ENCODE assay signal across 28 cellular contexts in the genomic region with DNA sequence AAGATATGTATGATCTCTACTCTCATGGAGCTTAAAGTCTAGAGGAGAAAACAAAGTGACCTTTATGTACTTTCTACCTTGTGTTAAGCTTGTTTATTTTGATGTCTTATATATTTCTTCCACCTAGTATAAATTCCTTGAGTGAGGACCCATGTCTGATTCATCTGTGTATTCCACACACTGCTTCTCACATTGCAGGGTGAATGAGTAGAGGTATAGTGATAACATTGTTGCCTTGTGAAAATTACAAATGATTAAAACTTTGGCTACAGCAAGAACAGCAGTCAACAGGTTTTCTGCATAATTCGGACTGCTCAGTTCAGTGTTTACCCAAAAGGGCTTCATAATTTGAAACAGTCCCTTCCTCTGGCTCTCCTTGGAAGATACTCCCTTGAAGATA. TPM values are rescaled to one million over a fixed set of nuclear protein-coding genes. Genes with fewer than 3 reads are reported as not detected.
"Had no signal": no experiment of that assay in that cellular context is flagged by ENCODE, and none has a peak within 500 bp of the region (broad histone marks: within the 10 kb centered on the region; RNA-seq: fewer than 3 reads in every experiment).

No MANE protein-coding gene starts in this region.

- H3K9me3 ChIP-seq: left ventricle myocardium inferior, neutrophil, right atrium auricular region, right lobe of liver, thyroid gland, upper lobe of right lung had no signal

- H3K79me2 ChIP-seq: parathyroid adenoma had no signal

- H3K4me1 ChIP-seq: left ventricle myocardium inferior, parathyroid adenoma, right atrium auricular region, thyroid gland, upper lobe of right lung had no signal

- H3K27ac ChIP-seq: left ventricle myocardium inferior, neural progenitor cell, neutrophil, parathyroid adenoma, right atrium auricular region, right lobe of liver, thyroid gland, upper lobe of right lung had no signal

- DNase-seq: hypothalamus; immature natural killer cell; islet precursor cell; left ventricle myocardium inferior; mesendoderm; naive B cell; natural killer cell; nephron progenitor cell; occipital lobe; right lobe of liver; stimulated activated CD4-positive, alpha-beta T cell treated with anti-CD3 and anti-CD28 coated beads, Interleukin-1b, Interleukin-23, amount 100 ng/mL, for 48 hours; stimulated activated CD4-positive, alpha-beta T cell treated with anti-CD3 and anti-CD28 coated beads, Interleukin-2, amount 100 ng/mL, for 48 hours; stimulated activated CD4-positive, alpha-beta T cell treated with anti-CD3 and anti-CD28 coated beads, Interleukin-4, amount 100 ng/mL, for 4 hours; stimulated activated CD8-positive, alpha-beta memory T cell treated with anti-CD3 and anti-CD28 coated beads, Interleukin-4, amount 100 ng/mL, for 48 hours; stimulated activated naive CD4-positive, alpha-beta T cell treated with Interleukin-2 at 50 U/mL for 16 hours; stimulated activated naive CD8-positive, alpha-beta T cell treated with anti-CD3 and anti-CD28 coated beads, Interleukin-15, amount 100 ng/mL, for 72 hours; substantia nigra; thyroid gland; trophoblast cell; upper lobe of right lung had no signal

- H3K4me2 ChIP-seq: neural progenitor cell, smooth muscle cell had no signal

- ATAC-seq: natural killer cell; right lobe of liver; stimulated activated memory B cell treated with anti-CD40 and anti-IgM and Interleukin-4, amounts not matched to agents 10 μg/mL and 1 μg/mL and 100 μg/mL, for 72 hours; stimulated activated naive CD8-positive, alpha-beta T cell treated with anti-CD3 and anti-CD28 coated beads, Interleukin-15, amount 100 ng/mL, for 72 hours; upper lobe of right lung had no signal

- H2AFZ ChIP-seq: neural progenitor cell, parathyroid adenoma had no signal

- H3K9ac ChIP-seq: neural progenitor cell, parathyroid adenoma had no signal

- H3K4me3 ChIP-seq: left ventricle myocardium inferior, lung, neural progenitor cell, right atrium auricular region, right lobe of liver, smooth muscle cell, thyroid gland, upper lobe of right lung had no signal

- H3K36me3 ChIP-seq: left ventricle myocardium inferior, neural progenitor cell, neutrophil, right atrium auricular region, thyroid gland, upper lobe of right lung had no signal

- H3K27me3 ChIP-seq: neural progenitor cell, neutrophil, right atrium auricular region, right lobe of liver, thyroid gland, upper lobe of right lung had no signal

RNA-seq across cellular contexts. Expression of a gene that starts 36.3 kb away (rescaled TPM):
- total RNA-seq: mononuclear cell, natural killer cell had no signal
- polyA plus RNA-seq: immature natural killer cell, smooth muscle cell had no signal
